Comparison of ENCODE assay signal across 19 cellular contexts in genomic region chr11:95522871-95523270, GRCh38.
A peak's percentile ranks its signal among the peaks of the same experiment; 100 is the strongest.
DNase-seq lines count a peak whose midpoint lies in the region; ATAC-seq, FAIRE-seq and TF ChIP-seq lines count a peak whose summit lies in the region.
"Had no signal": no experiment of that assay in that cellular context is flagged by ENCODE, and none has a peak within 500 bp of the region (broad histone marks: within the 10 kb centered on the region; RNA-seq: fewer than 3 reads in every experiment).

No MANE protein-coding gene starts in this region.

- in situ Hi-C loops in HepG2 (cut with HindIII; ENCODE audit: extremely low pct_ligation_motif_present, low pct_unique_long_range_greater_than_20kb) = no loop called here

- no TSS peak for BruUV-seq in HepG2 (replicated peaks; lab: Mats Ljungman, UMichigan)

- H3K9me3 ChIP-seq in liver (ENCODE audit: control insufficient read depth in 4 of 4, low read length in 3 of 4) = no peaks in the 10 kb centered on the region
- no peaks in the 10 kb centered on the region for H3K9me3 ChIP-seq in HepG2 (ENCODE audit: low read length)
- H3K9me3 ChIP-seq in keratinocyte (ENCODE audit: control insufficient read depth, low read depth, low read length) = no peaks in the 10 kb centered on the region
- H3K9me3 ChIP-seq in colonic mucosa = no peaks in the 10 kb centered on the region
- H3K9me3 ChIP-seq: HAP-1, Peyer's patch had no signal

- 93% methylated on average over 4 of the region's 4 CpGs for WGBS in liver
- under 1% methylated on average over 4 of the region's 4 CpGs for WGBS in HepG2 (ENCODE audit: low lambda C conversion rate)

- H2AFZ ChIP-seq in HepG2 (ENCODE audit: low read length) (no peak overlapping the region), keratinocyte (ENCODE audit: control insufficient read depth, low read length) (no peak overlapping the region)

- H3K79me2 ChIP-seq in HepG2 (ENCODE audit: insufficient read depth, low read length) = no peaks in the 10 kb centered on the region
- H3K79me2 ChIP-seq in keratinocyte (ENCODE audit: control insufficient read depth, insufficient read depth, low read length) = no peaks in the 10 kb centered on the region

- H3K27ac ChIP-seq in liver (ENCODE audit: low read depth in 1 of 2, low read length in 2 of 2) (no peak overlapping the region), HepG2 (ENCODE audit: extremely low read length, insufficient read depth, low read length) (no peak overlapping the region), epithelial cell of prostate (peak overlapping the region; percentile 78), keratinocyte (ENCODE audit: control insufficient read depth, insufficient read depth, low read length) (peak overlapping the region; percentile 3), colonic mucosa (no peak overlapping the region)
- H3K27ac ChIP-seq: Peyer's patch had no signal

- H3K36me3 ChIP-seq in liver (ENCODE audit: control insufficient read depth in 4 of 4, insufficient read depth in 3 of 4, low read depth in 1 of 4, low read length in 3 of 4) (no peaks in the 10 kb centered on the region), HepG2 (replicated peaks in 1 of 2; ENCODE audit: control insufficient read depth in 1 of 2, insufficient read depth in 2 of 2, low read length in 2 of 2) (no peaks in the 10 kb centered on the region), keratinocyte (ENCODE audit: control insufficient read depth in 2 of 2, extremely low read depth in 1 of 2, insufficient read depth in 2 of 2, low read length in 2 of 2) (no peaks in the 10 kb centered on the region), colonic mucosa (no peaks in the 10 kb centered on the region)
- H3K36me3 ChIP-seq: HAP-1, Peyer's patch had no signal

- no peak for TF ChIP-seq RAD21 in liver (IDR thresholded peaks at IDR 0.05)
- TF ChIP-seq RAD21 in HepG2 (CRISPR knock-in tag; IDR thresholded peaks at IDR 0.05) = no peak

- intact Hi-C loops in HepG2 (cut with micrococcal nuclease; ENCODE audit: unreplicated experiment) = no loop called here
- intact Hi-C loops in colonic mucosa (cut with DNase I) = no loop called here

- DNase-seq in HepG2 (ENCODE audit: low spot score) (no peak), epithelial cell of prostate (ENCODE audit: low read depth, low spot score) (peak; percentile 89), keratinocyte (ENCODE audit: low read depth, low spot score) (peak; percentile 87), GM12892 (ENCODE audit: insufficient read length) (no peak), colonic mucosa (no peak)
- DNase-seq: C1 segment of cervical spinal cord, DMS153, EL, KBM-7, NCI-H1105, NCI-H1694 treated with DMSO at 0.1 percent for 48 hours, NCI-H774, Peyer's patch, SHP77 treated with DMSO at 0.1 percent for 48 hours had no signal

- no peak for TF ChIP-seq POLR2A in HepG2 (IDR thresholded peaks at IDR 0.05; ENCODE audit: insufficient read depth in 1 of 2, low read depth in 2 of 2, low read length in 2 of 2)
- TF ChIP-seq POLR2A in GM12892 (IDR thresholded peaks at IDR 0.05; ENCODE audit: low read depth, low read length) = no peak

- H4K20me1 ChIP-seq in HepG2 (ENCODE audit: insufficient read depth, low read length) = no peaks in the 10 kb centered on the region
- H4K20me1 ChIP-seq in keratinocyte (ENCODE audit: control insufficient read depth, extremely low read depth, insufficient read depth, low read length) = no peaks in the 10 kb centered on the region

- no peak overlapping the region for H3K4me2 ChIP-seq in HepG2 (ENCODE audit: low read depth, low read length)
- peak overlapping the region; percentile 7 for H3K4me2 ChIP-seq in keratinocyte (ENCODE audit: control insufficient read depth, extremely low read depth, insufficient read depth, low read depth, low read length)

- dilution Hi-C loops in keratinocyte (cut with MboI; ENCODE audit: extremely low pct_ligation_motif_present, low sequenced_read_pairs) = no loop called here

- H3K9me1 ChIP-seq in keratinocyte (ENCODE audit: control insufficient read depth, extremely low read depth, insufficient read depth, low read length) = no peaks in the 10 kb centered on the region

- no peak for TF ChIP-seq EP300 in HepG2 (IDR thresholded peaks at IDR 0.05; ENCODE audit: low read depth in 2 of 2, low read length in 2 of 2)
- TF ChIP-seq EP300 in HepG2 (CRISPR knock-in tag; IDR thresholded peaks at IDR 0.05; ENCODE audit: borderline replicate concordance) = no peak

- ATAC-seq in HepG2 = no peak
- no peak for ATAC-seq in HG03460 (IDR thresholded peaks at IDR 0.05; ENCODE audit: unreplicated experiment)
- no peak for ATAC-seq in HG03097 (IDR thresholded peaks at IDR 0.05; ENCODE audit: low FRiP score, unreplicated experiment)

- CTCF ChIA-PET in HepG2 (lab: Yijun Ruan, JAX; ENCODE audit: low intra/inter-chr PET ratio, low total read pairs) = no interaction called here

- H3K27me3 ChIP-seq in liver (ENCODE audit: control insufficient read depth in 4 of 4, insufficient read depth in 4 of 4, low read length in 3 of 4) (no peaks in the 10 kb centered on the region), HepG2 (ENCODE audit: control insufficient read depth in 1 of 2, insufficient read depth in 2 of 2, low read length in 2 of 2) (no peaks in the 10 kb centered on the region; a peak in 1 of 5 replicates), keratinocyte (ENCODE audit: control insufficient read depth, extremely low read depth, insufficient read depth, low read length) (no peaks in the 10 kb centered on the region), colonic mucosa (no peaks in the 10 kb centered on the region)
- H3K27me3 ChIP-seq: Peyer's patch had no signal

- POLR2A ChIA-PET in HepG2 (lab: Yijun Ruan, JAX) = no interaction called here

- no peak overlapping the region for H3K9ac ChIP-seq in liver (ENCODE audit: low read depth in 1 of 2, low read length in 2 of 2)
- no peak overlapping the region for H3K9ac ChIP-seq in HepG2 (ENCODE audit: insufficient read depth, low read depth, low read length)
- no peak overlapping the region for H3K9ac ChIP-seq in keratinocyte (ENCODE audit: control insufficient read depth, extremely low read depth, insufficient read depth, low read length)
- H3K9ac ChIP-seq in colonic mucosa (ENCODE audit: low read depth in 2 of 2, low read length in 2 of 2) = no peak overlapping the region

- no peak for FAIRE-seq in HepG2 (lab: Jason Lieb, UNC)
- peak; percentile 96 for FAIRE-seq in keratinocyte (lab: Jason Lieb, UNC)
- no peak for FAIRE-seq in GM12892 (lab: Jason Lieb, UNC)
- FAIRE-seq: GM18507 had no signal

- TF ChIP-seq CTCF in liver (IDR thresholded peaks at IDR 0.05; ENCODE audit: low read depth, low read length, missing input control) = no peak
- no peak for TF ChIP-seq CTCF in HepG2 (CRISPR knock-in tag; IDR thresholded peaks at IDR 0.05)
- TF ChIP-seq CTCF in keratinocyte (optimal IDR thresholded peaks at IDR 0.05 in 1 of 3, IDR thresholded peaks at IDR 0.05 in 1 of 3, conservative IDR thresholded peaks at IDR 0.05 in 1 of 3; ENCODE audit: extremely low read depth in 1 of 3, insufficient read depth in 2 of 3, low read length in 3 of 3) = no peak
- no peak for TF ChIP-seq CTCF in colonic mucosa (IDR thresholded peaks at IDR 0.05)

- H3K4me1 ChIP-seq in liver (ENCODE audit: control insufficient read depth in 4 of 4, insufficient read depth in 4 of 4, low read length in 3 of 4) = no peaks in the 10 kb centered on the region
- no peaks in the 10 kb centered on the region for H3K4me1 ChIP-seq in HepG2 (ENCODE audit: insufficient read depth, low read length)
- peaks cover 27% of the 10 kb centered on the region for H3K4me1 ChIP-seq in keratinocyte (ENCODE audit: control insufficient read depth, extremely low read depth, insufficient read depth, low read length)
- H3K4me1 ChIP-seq in colonic mucosa = no peaks in the 10 kb centered on the region
- H3K4me1 ChIP-seq: Peyer's patch had no signal

- H3K4me3 ChIP-seq in liver (ENCODE audit: low read depth in 1 of 3, low read length in 3 of 3) (no peak overlapping the region), HepG2 (replicated peaks in 1 of 3; ENCODE audit: insufficient read depth in 1 of 3, low read depth in 2 of 3, low read length in 3 of 3) (no peak overlapping the region), keratinocyte (ENCODE audit: control insufficient read depth in 2 of 3, extremely low read depth in 1 of 3, insufficient read depth in 2 of 3, low read depth in 1 of 3, low read length in 3 of 3) (no peak overlapping the region), colonic mucosa (no peak overlapping the region)
- H3K4me3 ChIP-seq: HAP-1, Peyer's patch had no signal

TF ChIP-seq in liver, 16 proteins besides CTCF, POLR2A, EP300 and RAD21:
- no peak for TF ChIP-seq HNF4G (IDR thresholded peaks at IDR 0.05)
- peak; percentile 17 to 32 for TF ChIP-seq HNF4A (conservative IDR thresholded peaks at IDR 0.05)
TF ChIP-seq in liver: peak in this region for 1.

TF ChIP-seq in HepG2, 621 proteins besides CTCF, POLR2A, EP300 and RAD21 (continues in another document):
- TF ChIP-seq ZNF430 (CRISPR knock-in tag; IDR thresholded peaks at IDR 0.05) = no peak
- TF ChIP-seq, protein P1, sequence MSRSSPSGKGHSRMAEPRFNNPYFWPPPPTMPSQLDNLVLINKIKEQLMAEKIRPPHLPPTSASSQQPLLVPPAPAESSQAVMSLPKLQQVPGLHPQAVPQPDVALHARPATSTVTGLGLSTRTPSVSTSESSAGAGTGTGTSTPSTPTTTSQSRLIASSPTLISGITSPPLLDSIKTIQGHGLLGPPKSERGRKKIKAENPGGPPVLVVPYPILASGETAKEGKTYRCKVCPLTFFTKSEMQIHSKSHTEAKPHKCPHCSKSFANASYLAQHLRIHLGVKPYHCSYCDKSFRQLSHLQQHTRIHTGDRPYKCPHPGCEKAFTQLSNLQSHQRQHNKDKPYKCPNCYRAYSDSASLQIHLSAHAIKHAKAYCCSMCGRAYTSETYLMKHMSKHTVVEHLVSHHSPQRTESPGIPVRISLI (CRISPR knock-in tag; IDR thresholded peaks at IDR 0.05; ENCODE audit: borderline replicate concordance) = no peak
- TF ChIP-seq, protein P2, sequence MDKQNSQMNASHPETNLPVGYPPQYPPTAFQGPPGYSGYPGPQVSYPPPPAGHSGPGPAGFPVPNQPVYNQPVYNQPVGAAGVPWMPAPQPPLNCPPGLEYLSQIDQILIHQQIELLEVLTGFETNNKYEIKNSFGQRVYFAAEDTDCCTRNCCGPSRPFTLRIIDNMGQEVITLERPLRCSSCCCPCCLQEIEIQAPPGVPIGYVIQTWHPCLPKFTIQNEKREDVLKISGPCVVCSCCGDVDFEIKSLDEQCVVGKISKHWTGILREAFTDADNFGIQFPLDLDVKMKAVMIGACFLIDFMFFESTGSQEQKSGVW (CRISPR knock-in tag; IDR thresholded peaks at IDR 0.05; ENCODE audit: borderline replicate concordance) = no peak

Comparison
In these comparisons a context has a peak if more than half of its experiments do, and no peak if none do; other contexts are left out.
1. H3K27ac ChIP-seq: peak in epithelial cell of prostate (single experiment) and keratinocyte (single experiment); none in liver (0 of 2), HepG2 (single experiment) and colonic mucosa (single experiment).
2. DNase-seq: peak in epithelial cell of prostate (single experiment) and keratinocyte (single experiment); none in HepG2 (single experiment), GM12892 (single experiment) and colonic mucosa (single experiment).